7 cellular contexts compared by ENCODE assay signal in genomic region chr10:116272497-116273221, GRCh38. TPM values are rescaled to one million over a fixed set of nuclear protein-coding genes. Genes with fewer than 3 reads are reported as not detected.
DNase-seq lines count a peak whose midpoint lies in the region; ATAC-seq, FAIRE-seq and TF ChIP-seq lines count a peak whose summit lies in the region.

Gene GFRA1 (minus strand): TSS chr10:116273206. CDS start chr10:116272029, 1,177 bp downstream.

- H3K4me3 ChIP-seq in fibroblast of mammary gland (ENCODE audit: control insufficient read depth, low read depth, low read length) (peak within 1 kb of the TSS; percentile 29), neuron (ENCODE audit: low read length) (peak within 1 kb of the TSS; percentile 61)

- no peaks in the 10 kb centered on the region for H3K9me3 ChIP-seq in neuron (ENCODE audit: low read length)

- H3K4me1 ChIP-seq in neuron (ENCODE audit: insufficient read depth, low read length): peaks cover 17% of the 10 kb centered on the region

- no peak for FAIRE-seq in GM12892 (lab: Jason Lieb, UNC)

- H3K27me3 ChIP-seq in neuron (ENCODE audit: insufficient read depth, low read length): no peaks in the 10 kb centered on the region

- DNase-seq in GM12892 (ENCODE audit: insufficient read length): peak; percentile 30
- peak; percentile 45 for DNase-seq in NCI-H69 (lab: John Stamatoyannopoulos, UW)
- DNase-seq in fibroblast of mammary gland (ENCODE audit: low read depth): no peak
- no peak for DNase-seq in activated effector memory CD4-positive, alpha-beta T cell treated with anti-CD3 and anti-CD28 coated beads, Interleukin-2, amount 50 U/mL, for 16 hours
- no peak for DNase-seq in NCI-H2081 (lab: John Stamatoyannopoulos, UW)

- TF ChIP-seq CTCF in fibroblast of mammary gland (conservative IDR thresholded peaks at IDR 0.05; ENCODE audit: control insufficient read depth, insufficient read depth, low read depth, low read length): no peak

- TF ChIP-seq POLR2A in GM12892 (IDR thresholded peaks at IDR 0.05; ENCODE audit: low read depth, low read length): no peak

- no peak for ATAC-seq in GM19467 (IDR thresholded peaks at IDR 0.05; ENCODE audit: unreplicated experiment)

- H2AFZ ChIP-seq in neuron (ENCODE audit: low read depth, low read length): peak within 1 kb of the TSS; percentile 87

- peaks cover 12% of the 10 kb centered on the region for H3K36me3 ChIP-seq in neuron (ENCODE audit: insufficient read depth, low read length)

RNA-seq across cellular contexts. Expression of gene GFRA1, which starts in this region (rescaled TPM):
- polyA plus RNA-seq in GM12892 (2012; ENCODE audit: missing spikeins): not detected

Comparison
In these comparisons a context has a peak if more than half of its experiments do, and no peak if none do; other contexts are left out.
1. DNase-seq: peak in GM12892 (single experiment) and NCI-H69 (single experiment); none in fibroblast of mammary gland (single experiment), activated effector memory CD4-positive, alpha-beta T cell treated with anti-CD3 and anti-CD28 coated beads, Interleukin-2, amount 50 U/mL, for 16 hours (single experiment) and NCI-H2081 (0 of 2).